ENCODE assay signal across 14 cellular contexts in the genomic region with DNA sequence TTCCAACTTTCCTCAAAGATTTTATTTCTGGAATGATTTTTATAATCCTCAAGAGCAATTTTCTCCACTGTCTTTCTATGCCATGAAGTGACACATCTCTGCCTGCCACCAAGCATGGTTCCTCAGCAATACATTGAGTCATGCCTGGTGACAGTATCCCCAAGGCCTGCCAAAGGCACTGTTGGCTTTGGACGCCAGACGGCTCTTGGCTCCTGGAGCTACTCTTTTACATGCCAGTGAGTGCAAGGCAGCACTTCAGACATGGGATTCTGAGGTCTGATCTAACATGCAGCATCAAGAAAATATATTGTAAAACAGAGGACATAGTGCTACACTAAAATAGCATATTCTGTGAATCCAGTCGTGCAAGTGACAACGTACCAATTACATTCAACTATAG.
"Had no signal": no experiment of that assay in that cellular context is flagged by ENCODE, and none has a peak within 500 bp of the region (broad histone marks: within the 10 kb centered on the region; RNA-seq: fewer than 3 reads in every experiment).

No MANE protein-coding gene starts in this region.

- DNase-seq: activated B cell treated with CpG ODN at 0.5 μM for 24 hours; activated CD4-positive, alpha-beta T cell treated with anti-CD3 and anti-CD28 coated beads, Interleukin-2, amount 10 ng/mL, durations not matched to agents 7 days and 5 days; effector CD4-positive, alpha-beta T cell; kidney glomerular epithelial cell; naive thymus-derived CD8-positive, alpha-beta T cell; stimulated activated CD4-positive, alpha-beta T cell treated with anti-CD3 and anti-CD28 coated beads, Interleukin-15, amount 100 ng/mL, for 24 hours; stimulated activated CD4-positive, alpha-beta T cell treated with anti-CD3 and anti-CD28 coated beads, Interleukin-4, amount 100 ng/mL, for 24 hours; testis; uterus had no signal

- H3K27me3 ChIP-seq: gastroesophageal sphincter, testis, uterus had no signal

- H3K4me1 ChIP-seq: gastroesophageal sphincter, testis, uterus had no signal

- H3K36me3 ChIP-seq: gastroesophageal sphincter, uterus had no signal

- ATAC-seq: activated naive CD4-positive, alpha-beta T cell treated with anti-CD3 and anti-CD28 coated beads, Interleukin-2, amount 50 U/mL, for 72 hours; gastroesophageal sphincter; naive thymus-derived CD8-positive, alpha-beta T cell; SK-N-SH treated with all-trans-retinoic acid at 6 μM for 48 hours had no signal

- H3K27ac ChIP-seq: gastroesophageal sphincter, hepatocyte, testis, uterus had no signal

- H3K9me3 ChIP-seq: gastroesophageal sphincter, testis, uterus had no signal

- H3K4me3 ChIP-seq: gastroesophageal sphincter, hepatocyte, lung, testis, uterus had no signal
